1 cellular context compared by ENCODE assay signal in the genomic region with DNA sequence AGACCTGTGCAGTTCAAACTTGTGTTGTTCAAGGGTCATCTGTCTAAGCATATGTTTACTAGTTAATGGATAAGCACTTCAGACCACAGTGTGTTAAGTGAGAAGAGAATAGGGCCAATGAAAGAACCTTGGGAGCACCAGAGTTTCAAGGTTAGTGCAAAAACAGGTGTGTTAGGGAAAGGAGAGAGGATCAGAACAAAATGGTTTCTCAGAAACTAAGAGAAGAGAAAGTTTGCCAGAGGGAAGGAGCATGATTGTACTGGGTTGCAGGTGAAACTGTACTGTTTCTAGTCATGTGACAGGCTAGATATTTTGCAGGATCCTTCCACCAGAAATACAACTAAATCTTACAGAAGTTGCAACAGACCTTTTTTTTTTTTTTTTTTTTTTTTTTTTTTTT.
TF ChIP-seq lines count a peak whose summit lies in the region.

No MANE protein-coding gene starts in this region.

TF ChIP-seq in GM23338, 12 proteins besides CTCF, POLR2A, EP300 and RAD21 (continued from another document):
- TF ChIP-seq, protein P1, sequence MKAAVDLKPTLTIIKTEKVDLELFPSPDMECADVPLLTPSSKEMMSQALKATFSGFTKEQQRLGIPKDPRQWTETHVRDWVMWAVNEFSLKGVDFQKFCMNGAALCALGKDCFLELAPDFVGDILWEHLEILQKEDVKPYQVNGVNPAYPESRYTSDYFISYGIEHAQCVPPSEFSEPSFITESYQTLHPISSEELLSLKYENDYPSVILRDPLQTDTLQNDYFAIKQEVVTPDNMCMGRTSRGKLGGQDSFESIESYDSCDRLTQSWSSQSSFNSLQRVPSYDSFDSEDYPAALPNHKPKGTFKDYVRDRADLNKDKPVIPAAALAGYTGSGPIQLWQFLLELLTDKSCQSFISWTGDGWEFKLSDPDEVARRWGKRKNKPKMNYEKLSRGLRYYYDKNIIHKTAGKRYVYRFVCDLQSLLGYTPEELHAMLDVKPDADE (IDR thresholded peaks at IDR 0.05): no peak
- TF ChIP-seq EZH2phosphoT487 (IDR thresholded peaks at IDR 0.05; ENCODE audit: unreplicated experiment) (no peak), NANOG (IDR thresholded peaks at IDR 0.05; ENCODE audit: borderline replicate concordance) (no peak), POLR2AphosphoS5 (IDR thresholded peaks at IDR 0.05; ENCODE audit: low read depth) (no peak), ZNF114 (CRISPR knock-in tag; IDR thresholded peaks at IDR 0.05) (no peak)
- TF ChIP-seq, protein P2, sequence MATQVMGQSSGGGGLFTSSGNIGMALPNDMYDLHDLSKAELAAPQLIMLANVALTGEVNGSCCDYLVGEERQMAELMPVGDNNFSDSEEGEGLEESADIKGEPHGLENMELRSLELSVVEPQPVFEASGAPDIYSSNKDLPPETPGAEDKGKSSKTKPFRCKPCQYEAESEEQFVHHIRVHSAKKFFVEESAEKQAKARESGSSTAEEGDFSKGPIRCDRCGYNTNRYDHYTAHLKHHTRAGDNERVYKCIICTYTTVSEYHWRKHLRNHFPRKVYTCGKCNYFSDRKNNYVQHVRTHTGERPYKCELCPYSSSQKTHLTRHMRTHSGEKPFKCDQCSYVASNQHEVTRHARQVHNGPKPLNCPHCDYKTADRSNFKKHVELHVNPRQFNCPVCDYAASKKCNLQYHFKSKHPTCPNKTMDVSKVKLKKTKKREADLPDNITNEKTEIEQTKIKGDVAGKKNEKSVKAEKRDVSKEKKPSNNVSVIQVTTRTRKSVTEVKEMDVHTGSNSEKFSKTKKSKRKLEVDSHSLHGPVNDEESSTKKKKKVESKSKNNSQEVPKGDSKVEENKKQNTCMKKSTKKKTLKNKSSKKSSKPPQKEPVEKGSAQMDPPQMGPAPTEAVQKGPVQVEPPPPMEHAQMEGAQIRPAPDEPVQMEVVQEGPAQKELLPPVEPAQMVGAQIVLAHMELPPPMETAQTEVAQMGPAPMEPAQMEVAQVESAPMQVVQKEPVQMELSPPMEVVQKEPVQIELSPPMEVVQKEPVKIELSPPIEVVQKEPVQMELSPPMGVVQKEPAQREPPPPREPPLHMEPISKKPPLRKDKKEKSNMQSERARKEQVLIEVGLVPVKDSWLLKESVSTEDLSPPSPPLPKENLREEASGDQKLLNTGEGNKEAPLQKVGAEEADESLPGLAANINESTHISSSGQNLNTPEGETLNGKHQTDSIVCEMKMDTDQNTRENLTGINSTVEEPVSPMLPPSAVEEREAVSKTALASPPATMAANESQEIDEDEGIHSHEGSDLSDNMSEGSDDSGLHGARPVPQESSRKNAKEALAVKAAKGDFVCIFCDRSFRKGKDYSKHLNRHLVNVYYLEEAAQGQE (IDR thresholded peaks at IDR 0.05; ENCODE audit: unreplicated experiment): no peak
TF ChIP-seq in GM23338: peak in this region for 0.
